In the genomic region with DNA sequence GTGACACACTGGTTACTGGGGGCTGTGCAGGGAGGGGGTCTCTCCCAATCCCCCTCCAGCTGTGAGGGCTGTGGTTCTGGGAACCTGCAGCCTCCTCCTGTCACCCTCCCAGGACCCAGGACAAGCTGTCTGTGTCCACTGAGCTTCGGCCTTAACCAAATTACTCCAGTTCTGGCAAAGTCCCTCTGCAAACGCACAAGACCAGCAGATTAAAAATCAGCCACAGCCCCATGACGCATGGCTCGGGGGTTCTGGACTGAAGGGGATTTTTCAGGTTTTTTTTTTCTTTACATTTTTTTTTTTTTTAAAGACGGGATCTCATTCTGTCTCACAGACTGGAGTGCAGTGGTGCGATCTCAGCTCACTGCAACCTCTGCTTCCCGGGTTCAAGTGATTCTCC, we compare ENCODE assay signal across 15 cellular contexts. TPM values are rescaled to one million over a fixed set of nuclear protein-coding genes. Genes with fewer than 3 reads are reported as not detected.
DNase-seq lines count a peak whose midpoint lies in the region; ATAC-seq, FAIRE-seq and TF ChIP-seq lines count a peak whose summit lies in the region.
"Had no signal": no experiment of that assay in that cellular context is flagged by ENCODE, and none has a peak within 500 bp of the region (broad histone marks: within the 10 kb centered on the region; RNA-seq: fewer than 3 reads in every experiment).

No MANE protein-coding gene starts in this region.

- ATAC-seq in A549 (no peak), GM19023 (IDR thresholded peaks at IDR 0.05; ENCODE audit: unreplicated experiment) (no peak)
- ATAC-seq: naive thymus-derived CD4-positive, alpha-beta T cell had no signal

- H3K36me3 ChIP-seq in H7 (replicated peaks; ENCODE audit: control insufficient read depth, insufficient read depth, low read length): no peaks in the 10 kb centered on the region
- no peaks in the 10 kb centered on the region for H3K36me3 ChIP-seq in sigmoid colon

- FAIRE-seq in A549 (lab: Jason Lieb, UNC): no peak

- intact Hi-C loops in sigmoid colon (cut with DNase I): no loop called here

- no peak for DNase-seq in A549 (ENCODE audit: low read depth in 1 of 2, low spot score in 1 of 2)
- DNase-seq in H7: peak; percentile 17
- peak; percentile 20 for DNase-seq in fibroblast of pulmonary artery (ENCODE audit: low read depth)
- DNase-seq in sigmoid colon: no peak
- no peak for DNase-seq in activated CD4-positive, CD25-positive, alpha-beta regulatory T cell treated with anti-CD3 and anti-CD28 coated beads, Interleukin-2, amount 50 U/mL, for 72 hours
- DNase-seq in medulla oblongata (ENCODE audit: extremely low spot score): no peak
- no peak for DNase-seq in NCI-H2029 treated with DMSO at 0.1 percent for 48 hours (lab: John Stamatoyannopoulos, UW)
- DNase-seq: activated gamma-delta T cell; COR-L47; dorsolateral prefrontal cortex; HFFc6; naive thymus-derived CD4-positive, alpha-beta T cell; RPMI8226 had no signal

- POLR2A ChIA-PET in A549 (lab: Yijun Ruan, JAX): no interaction called here

- H3K4me3 ChIP-seq in A549 (no peak overlapping the region), H7 (ENCODE audit: insufficient read depth, low read depth, low read length) (no peak overlapping the region), fibroblast of pulmonary artery (replicated peaks; ENCODE audit: low read depth, low read length) (no peak overlapping the region), sigmoid colon (no peak overlapping the region)
- H3K4me3 ChIP-seq: dorsolateral prefrontal cortex had no signal

- H3K9me3 ChIP-seq in A549: no peaks in the 10 kb centered on the region
- no peaks in the 10 kb centered on the region for H3K9me3 ChIP-seq in sigmoid colon

- H3K27me3 ChIP-seq in H7 (ENCODE audit: control insufficient read depth, insufficient read depth, low read length): no peaks in the 10 kb centered on the region
- no peaks in the 10 kb centered on the region for H3K27me3 ChIP-seq in sigmoid colon

- 62% methylated on average over 7 of the region's 7 CpGs for WGBS in A549 (ENCODE audit: missing lambda C conversion rate)
- 81 to 82% methylated on average over 7 of the region's 7 CpGs for WGBS in sigmoid colon, 2 donors

- H3K4me1 ChIP-seq in A549 (peaks cover 66% of the 10 kb centered on the region), sigmoid colon (no peaks in the 10 kb centered on the region)

- TF ChIP-seq POLR2A in A549 (IDR thresholded peaks at IDR 0.05; ENCODE audit: low read length): no peak
- no peak for TF ChIP-seq POLR2A in sigmoid colon (IDR thresholded peaks at IDR 0.05)

- no peak for TF ChIP-seq CTCF in A549 (IDR thresholded peaks at IDR 0.05)
- no peak for TF ChIP-seq CTCF in fibroblast of pulmonary artery (IDR thresholded peaks at IDR 0.05; ENCODE audit: low read length, missing control alignments)
- no peak for TF ChIP-seq CTCF in sigmoid colon (IDR thresholded peaks at IDR 0.05)

- H3K27ac ChIP-seq in A549 (peak overlapping the region; percentile 91 to 97), sigmoid colon (peak overlapping the region; percentile 29 to 74 (median 42))

- no peak for TF ChIP-seq RAD21 in A549 (conservative IDR thresholded peaks at IDR 0.05 in 1 of 2, IDR thresholded peaks at IDR 0.05 in 1 of 2)

- CTCF ChIA-PET in A549 (lab: Yijun Ruan, JAX): interaction anchor here (1.2 kb wide), 1 partner anchor 27 kb away, joined by 4 read pairs; no protein-coding TSS in a partner anchor

- TF ChIP-seq EP300 in A549 (IDR thresholded peaks at IDR 0.05) (no peak), sigmoid colon (IDR thresholded peaks at IDR 0.05) (no peak)

- no peak overlapping the region for H3K4me2 ChIP-seq in A549

TF ChIP-seq in A549, 52 proteins besides CTCF, POLR2A, EP300 and RAD21:
- TF ChIP-seq ZSCAN20 (CRISPR knock-in tag; IDR thresholded peaks at IDR 0.05) (no peak), ZFP36 (IDR thresholded peaks at IDR 0.05; ENCODE audit: borderline replicate concordance, partially characterized antibody) (no peak)

RNA-seq across cellular contexts. Expression of a gene that starts 32.2 kb away (rescaled TPM):
- polyA plus RNA-seq in A549 (2011; rRNA removed) (5.0 and 5.1 TPM in 2 replicates), A549 (2017; fragmentation: RNase III; extraction: RNeasy Plus Mini Kit Qiagen cat#74134 plus additional on column Dnase treatment) (6.0 to 9.2 TPM (median 7.8 TPM) in 3 replicates), sigmoid colon (10 to 100 TPM in 2 of 3 donors, 1 to 10 TPM in 1; 1.6 to 17.3 (median 12.6) TPM)
- polyA plus RNA-seq in A549 (2012; cell fraction: cytosol; rRNA removed): 9.1 and 14.2 TPM in 2 replicates
- 12.3 and 13.3 TPM in 2 replicates for polyA plus RNA-seq in A549 (2012; cell fraction: nucleus; rRNA removed)
- 6.2 and 6.8 TPM in 2 replicates for polyA minus RNA-seq in A549 (2011; rRNA and poly(A)+ RNA removed)
- total RNA-seq in H7 (2014; rRNA removed; shearing (Covaris generic)): 7.6 and 9.6 TPM in 2 replicates
- total RNA-seq in sigmoid colon: 10 to 100 TPM; 23.5 to 51.0 (median 27.7) TPM
- total RNA-seq: naive thymus-derived CD4-positive, alpha-beta T cell; T-helper 2 cell treated with Interferon-gamma antibody and Interleukin-4, amounts not matched to agents 100 ng/mL and 5 ng/mL, for 36 hours had no signal
- polyA plus RNA-seq: naive thymus-derived CD4-positive, alpha-beta T cell had no signal

Comparison
In these comparisons a context has a peak if more than half of its experiments do, and no peak if none do; other contexts are left out.
1. DNase-seq: peak in H7 (single experiment) and fibroblast of pulmonary artery (single experiment); none in A549 (0 of 2), sigmoid colon (single experiment), activated CD4-positive, CD25-positive, alpha-beta regulatory T cell treated with anti-CD3 and anti-CD28 coated beads, Interleukin-2, amount 50 U/mL, for 72 hours (single experiment), medulla oblongata (single experiment) and NCI-H2029 treated with DMSO at 0.1 percent for 48 hours (single experiment).